2 cellular contexts compared by ENCODE assay signal in the genomic region with DNA sequence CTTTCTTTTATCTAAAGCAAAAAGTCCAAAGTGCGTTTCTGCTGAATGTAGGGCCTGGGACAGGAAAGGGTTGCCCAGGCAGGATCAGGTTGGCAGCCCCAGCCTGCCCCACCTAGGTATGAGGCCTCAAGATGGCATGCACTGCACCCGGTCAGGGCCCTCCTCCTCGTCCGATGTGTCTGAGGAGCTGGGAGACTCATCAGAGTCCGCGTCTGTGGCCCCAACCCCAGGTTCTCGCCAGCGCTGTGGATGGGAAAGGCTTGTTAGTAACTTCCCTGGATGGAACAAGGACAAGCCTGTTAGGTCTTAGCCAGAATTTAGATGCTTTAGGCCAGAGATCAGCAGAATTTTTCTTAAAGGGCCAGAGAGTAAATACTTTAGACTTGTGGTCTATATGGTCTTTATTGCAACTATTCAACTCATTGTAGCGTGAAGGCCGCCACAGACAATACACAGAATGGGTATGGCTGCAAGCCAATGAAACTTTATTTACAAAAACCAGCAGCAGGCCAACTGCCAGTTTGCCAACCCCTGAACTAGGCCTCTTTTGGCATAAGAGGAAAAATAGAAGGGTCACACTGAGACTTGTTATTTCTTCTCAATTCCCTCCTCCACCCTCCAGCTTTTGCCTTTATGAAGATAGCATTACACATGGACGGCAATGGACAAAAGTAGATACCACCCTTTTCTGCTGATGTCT.
TF ChIP-seq lines count a peak whose summit lies in the region.

No MANE protein-coding gene starts in this region.

TF ChIP-seq in GM23338, 12 proteins besides CTCF, POLR2A, EP300 and RAD21:
- TF ChIP-seq CREB1 (CRISPR knock-in tag; IDR thresholded peaks at IDR 0.05; ENCODE audit: low read depth) (no peak), ZNF114 (CRISPR knock-in tag; IDR thresholded peaks at IDR 0.05) (no peak), ZNF331 (CRISPR knock-in tag; IDR thresholded peaks at IDR 0.05; ENCODE audit: low read depth) (no peak), STAT1 (IDR thresholded peaks at IDR 0.05; ENCODE audit: unreplicated experiment) (no peak), POLR2AphosphoS5 (IDR thresholded peaks at IDR 0.05; ENCODE audit: low read depth) (no peak), NANOG (IDR thresholded peaks at IDR 0.05; ENCODE audit: borderline replicate concordance) (no peak)

TF ChIP-seq in K562, 482 proteins besides CTCF, POLR2A, EP300 and RAD21:
- TF ChIP-seq MCM3 (IDR thresholded peaks at IDR 0.05) (no peak), POLR2G (IDR thresholded peaks at IDR 0.05; ENCODE audit: low read depth, low read length) (peak; percentile 52)
TF ChIP-seq in K562: peak in this region for 1.
